ENCODE assay signal across 1 cellular context in the genomic region with DNA sequence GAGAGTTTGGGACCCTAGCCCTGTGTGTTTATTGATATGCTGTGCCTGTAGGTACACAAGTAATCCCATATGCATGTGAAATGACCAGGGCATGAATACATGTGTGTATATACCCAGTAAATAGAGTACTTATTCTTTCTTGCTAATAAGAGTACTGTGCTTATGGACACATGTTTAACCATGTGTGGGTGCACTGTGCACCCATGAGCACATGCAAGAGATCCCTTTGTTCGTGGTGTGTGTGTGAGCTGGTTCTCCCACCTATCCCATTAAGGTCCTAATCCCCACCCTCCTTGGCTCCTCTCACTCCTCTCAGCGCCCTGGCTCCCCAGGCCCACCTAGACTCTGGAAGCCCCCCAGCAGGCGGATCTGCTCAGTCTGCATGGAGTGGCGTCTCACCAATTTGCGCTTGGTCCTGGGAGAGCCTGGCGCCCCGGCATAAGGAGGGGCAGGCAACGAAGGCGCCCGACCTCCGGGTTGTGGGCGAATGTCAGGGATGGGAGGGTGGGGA.
TF ChIP-seq lines count a peak whose summit lies in the region.

No MANE protein-coding gene starts in this region.

TF ChIP-seq in IMR-90, 13 proteins besides CTCF, POLR2A, EP300 and RAD21:
- TF ChIP-seq FOS (IDR thresholded peaks at IDR 0.05; ENCODE audit: low read depth, low read length) (no peak), CEBPB (IDR thresholded peaks at IDR 0.05; ENCODE audit: low read depth, low read length) (no peak), CHD1 (IDR thresholded peaks at IDR 0.05; ENCODE audit: low read depth, low read length) (no peak), RFX5 (IDR thresholded peaks at IDR 0.05; ENCODE audit: low read depth, low read length) (no peak), MAZ (IDR thresholded peaks at IDR 0.05; ENCODE audit: borderline replicate concordance, low read depth, low read length) (no peak), MAFK (IDR thresholded peaks at IDR 0.05; ENCODE audit: low read depth, low read length) (no peak), MXI1 (IDR thresholded peaks at IDR 0.05; ENCODE audit: borderline replicate concordance, low read depth, low read length) (no peak)
